In the genomic region with DNA sequence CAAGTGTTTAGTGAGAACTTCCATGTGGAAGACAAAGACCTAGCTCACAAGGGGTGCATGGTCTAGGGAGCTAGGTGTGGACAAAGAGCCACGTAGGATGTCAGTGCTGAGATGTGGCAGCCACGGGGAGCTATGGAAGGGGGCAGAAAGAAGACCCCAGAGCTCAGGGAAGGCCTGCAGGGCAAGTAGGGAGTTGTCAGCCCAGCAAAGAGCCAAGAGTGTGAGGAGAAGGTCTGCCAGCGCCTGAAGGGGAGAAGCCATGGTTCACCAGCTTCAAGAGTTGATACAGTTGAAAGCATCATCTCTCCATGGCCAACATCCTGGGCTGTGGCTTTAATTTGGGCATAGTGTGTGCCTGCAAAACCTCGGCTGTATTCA, we compare ENCODE assay signal across 16 cellular contexts.
DNase-seq lines count a peak whose midpoint lies in the region; ATAC-seq and TF ChIP-seq lines count a peak whose summit lies in the region.
"Had no signal": no experiment of that assay in that cellular context is flagged by ENCODE, and none has a peak within 500 bp of the region (broad histone marks: within the 10 kb centered on the region; RNA-seq: fewer than 3 reads in every experiment).

No MANE protein-coding gene starts in this region.

- H3K9me3 ChIP-seq in DND-41 (ENCODE audit: insufficient read depth, low read length, severe bottlenecking) = no peaks in the 10 kb centered on the region
- H3K9me3 ChIP-seq in endodermal cell (ENCODE audit: control insufficient read depth, low read length) = no peaks in the 10 kb centered on the region
- H3K9me3 ChIP-seq in gastroesophageal sphincter = no peaks in the 10 kb centered on the region
- H3K9me3 ChIP-seq: A549, SJCRH30 had no signal

- peaks cover 49% of the 10 kb centered on the region for H3K4me1 Mint-ChIP-seq in activated naive CD4-positive, alpha-beta T cell treated with anti-CD3 and anti-CD28 coated beads, Interleukin-2, amount 10 ng/mL, durations not matched to agents 7 days and 5 days
- peaks cover 43% of the 10 kb centered on the region for H3K4me1 Mint-ChIP-seq in activated naive CD4-positive, alpha-beta T cell treated with anti-CD3 and anti-CD28 coated beads for 36 hours (ENCODE audit: low read depth)
- H3K4me1 Mint-ChIP-seq in endodermal cell = peaks cover 16% of the 10 kb centered on the region
- H3K4me1 Mint-ChIP-seq in activated CD8-positive, alpha-beta memory T cell treated with anti-CD3 and anti-CD28 coated beads, Interleukin-2, amount 10 ng/mL, durations not matched to agents 7 days and 5 days = peaks cover 38% of the 10 kb centered on the region

- no peak overlapping the region for H3K4me3 ChIP-seq in DND-41 (ENCODE audit: low read depth in 1 of 2, low read length in 2 of 2)
- H3K4me3 ChIP-seq in endodermal cell (ENCODE audit: low read length) = no peak overlapping the region
- H3K4me3 ChIP-seq in gastroesophageal sphincter = no peak overlapping the region
- H3K4me3 ChIP-seq: A549, PC-9, SJCRH30 had no signal

- intact Hi-C loops in activated naive CD4-positive, alpha-beta T cell treated with anti-CD3 and anti-CD28 coated beads for 36 hours (cut with micrococcal nuclease) = no loop called here

- no peaks in the 10 kb centered on the region for H3K9me3 Mint-ChIP-seq in activated naive CD4-positive, alpha-beta T cell treated with anti-CD3 and anti-CD28 coated beads, Interleukin-2, amount 10 ng/mL, durations not matched to agents 7 days and 5 days
- no peaks in the 10 kb centered on the region for H3K9me3 Mint-ChIP-seq in activated naive CD4-positive, alpha-beta T cell treated with anti-CD3 and anti-CD28 coated beads for 36 hours
- no peaks in the 10 kb centered on the region for H3K9me3 Mint-ChIP-seq in endodermal cell
- no peaks in the 10 kb centered on the region for H3K9me3 Mint-ChIP-seq in activated CD8-positive, alpha-beta memory T cell treated with anti-CD3 and anti-CD28 coated beads, Interleukin-2, amount 10 ng/mL, durations not matched to agents 7 days and 5 days (ENCODE audit: low read depth)

- no peak for TF ChIP-seq POLR2A in gastroesophageal sphincter (IDR thresholded peaks at IDR 0.05)

- ATAC-seq in DND-41 (ENCODE audit: insufficient read depth, low read depth) (no peak), gastroesophageal sphincter (no peak)
- ATAC-seq in activated CD8-positive, alpha-beta memory T cell treated with anti-CD3 and anti-CD28 coated beads, Interleukin-2, amount 10 ng/mL, durations not matched to agents 7 days and 5 days = no peak
- ATAC-seq: A549 had no signal

- peaks cover 35% of the 10 kb centered on the region for H3K27me3 Mint-ChIP-seq in activated naive CD4-positive, alpha-beta T cell treated with anti-CD3 and anti-CD28 coated beads, Interleukin-2, amount 10 ng/mL, durations not matched to agents 7 days and 5 days
- H3K27me3 Mint-ChIP-seq in activated naive CD4-positive, alpha-beta T cell treated with anti-CD3 and anti-CD28 coated beads for 36 hours (ENCODE audit: low read depth) = peaks cover 1% of the 10 kb centered on the region
- peaks cover 15% of the 10 kb centered on the region for H3K27me3 Mint-ChIP-seq in endodermal cell (ENCODE audit: insufficient read depth)
- peaks cover 18% of the 10 kb centered on the region for H3K27me3 Mint-ChIP-seq in activated CD8-positive, alpha-beta memory T cell treated with anti-CD3 and anti-CD28 coated beads, Interleukin-2, amount 10 ng/mL, durations not matched to agents 7 days and 5 days

- H3K27me3 ChIP-seq in DND-41 (ENCODE audit: insufficient read depth, low read length, poor library complexity) (no peaks in the 10 kb centered on the region), endodermal cell (ENCODE audit: control insufficient read depth, insufficient read depth, low read length, poor library complexity, severe bottlenecking) (no peaks in the 10 kb centered on the region), gastroesophageal sphincter (peaks cover 53% of the 10 kb centered on the region)
- H3K27me3 ChIP-seq: SJCRH30 had no signal

- H2AFZ ChIP-seq in DND-41 (ENCODE audit: low read depth, low read length) = no peak overlapping the region
- H2AFZ ChIP-seq: PC-9 had no signal

- H3K79me2 ChIP-seq in DND-41 (ENCODE audit: insufficient read depth, low read length) = peaks cover 40% of the 10 kb centered on the region

- H3K36me3 ChIP-seq in DND-41 (ENCODE audit: insufficient read depth, low read length) (peaks cover 5% of the 10 kb centered on the region; the same call in 1 of the 2 replicates), endodermal cell (ENCODE audit: control insufficient read depth, insufficient read depth, low read length) (no peaks in the 10 kb centered on the region), gastroesophageal sphincter (no peaks in the 10 kb centered on the region)
- H3K36me3 ChIP-seq: SJCRH30 had no signal

- no peak for TF ChIP-seq EP300 in gastroesophageal sphincter (IDR thresholded peaks at IDR 0.05)

- H3K36me3 Mint-ChIP-seq in activated naive CD4-positive, alpha-beta T cell treated with anti-CD3 and anti-CD28 coated beads, Interleukin-2, amount 10 ng/mL, durations not matched to agents 7 days and 5 days = peaks cover 3% of the 10 kb centered on the region
- no peaks in the 10 kb centered on the region for H3K36me3 Mint-ChIP-seq in activated naive CD4-positive, alpha-beta T cell treated with anti-CD3 and anti-CD28 coated beads for 36 hours (ENCODE audit: low read depth)
- no peaks in the 10 kb centered on the region for H3K36me3 Mint-ChIP-seq in endodermal cell (ENCODE audit: low read depth)
- no peaks in the 10 kb centered on the region for H3K36me3 Mint-ChIP-seq in activated CD8-positive, alpha-beta memory T cell treated with anti-CD3 and anti-CD28 coated beads, Interleukin-2, amount 10 ng/mL, durations not matched to agents 7 days and 5 days

- peak overlapping the region; percentile 1 for H3K4me3 Mint-ChIP-seq in activated naive CD4-positive, alpha-beta T cell treated with anti-CD3 and anti-CD28 coated beads, Interleukin-2, amount 10 ng/mL, durations not matched to agents 7 days and 5 days
- no peak overlapping the region for H3K4me3 Mint-ChIP-seq in activated naive CD4-positive, alpha-beta T cell treated with anti-CD3 and anti-CD28 coated beads for 36 hours
- H3K4me3 Mint-ChIP-seq in endodermal cell = no peak overlapping the region
- no peak overlapping the region for H3K4me3 Mint-ChIP-seq in activated CD8-positive, alpha-beta memory T cell treated with anti-CD3 and anti-CD28 coated beads, Interleukin-2, amount 10 ng/mL, durations not matched to agents 7 days and 5 days
- H3K4me3 Mint-ChIP-seq: HFFc6 had no signal

- TF ChIP-seq CTCF in DND-41 (IDR thresholded peaks at IDR 0.05; ENCODE audit: borderline replicate concordance, extremely low read depth, low read length, poor library complexity, severe bottlenecking) (no peak), endodermal cell (conservative IDR thresholded peaks at IDR 0.05) (no peak), gastroesophageal sphincter (IDR thresholded peaks at IDR 0.05) (no peak)

- CTCF ChIA-PET in activated naive CD4-positive, alpha-beta T cell treated with anti-CD3 and anti-CD28 coated beads, Interleukin-2, amount 10 ng/mL, durations not matched to agents 7 days and 5 days (lab: Charles Lee) = no interaction called here
- CTCF ChIA-PET in activated naive CD4-positive, alpha-beta T cell treated with anti-CD3 and anti-CD28 coated beads for 36 hours (lab: Charles Lee) = no interaction called here
- CTCF ChIA-PET in activated CD8-positive, alpha-beta memory T cell treated with anti-CD3 and anti-CD28 coated beads, Interleukin-2, amount 10 ng/mL, durations not matched to agents 7 days and 5 days (lab: Charles Lee) = no interaction called here

- H4K20me1 ChIP-seq in DND-41 (ENCODE audit: insufficient read depth, low read length) = 0 out of 2 replicates have a peak, but pooled peaks cover 3% of the 10 kb centered on the region

- H3K27ac ChIP-seq in DND-41 (ENCODE audit: low read length) (peak overlapping the region; percentile 4; the same call in 1 of the 2 replicates), endodermal cell (ENCODE audit: low read depth, low read length) (no peak overlapping the region), gastroesophageal sphincter (no peak overlapping the region)
- H3K27ac ChIP-seq: A549, PC-9, RWPE1, SJCRH30 had no signal

- H3K27ac Mint-ChIP-seq in activated naive CD4-positive, alpha-beta T cell treated with anti-CD3 and anti-CD28 coated beads, Interleukin-2, amount 10 ng/mL, durations not matched to agents 7 days and 5 days = no peak overlapping the region
- H3K27ac Mint-ChIP-seq in activated naive CD4-positive, alpha-beta T cell treated with anti-CD3 and anti-CD28 coated beads for 36 hours = no peak overlapping the region
- no peak overlapping the region for H3K27ac Mint-ChIP-seq in endodermal cell
- no peak overlapping the region for H3K27ac Mint-ChIP-seq in activated CD8-positive, alpha-beta memory T cell treated with anti-CD3 and anti-CD28 coated beads, Interleukin-2, amount 10 ng/mL, durations not matched to agents 7 days and 5 days
- H3K27ac Mint-ChIP-seq: HFFc6 had no signal

- H3K9ac ChIP-seq in DND-41 (ENCODE audit: low read depth, low read length) (no peak overlapping the region), endodermal cell (ENCODE audit: extremely low read depth, low read length, poor library complexity, severe bottlenecking) (no peak overlapping the region)

- no peak overlapping the region for H3K4me2 ChIP-seq in DND-41 (ENCODE audit: insufficient read depth, low read length)
- H3K4me2 ChIP-seq: PC-9 had no signal

- H3K4me1 ChIP-seq in DND-41 (ENCODE audit: insufficient read depth, low read length) (peaks cover 44% of the 10 kb centered on the region), endodermal cell (ENCODE audit: control insufficient read depth, insufficient read depth, low read length) (no peaks in the 10 kb centered on the region), gastroesophageal sphincter (peaks cover 0 to 16% (median 0%) of the 10 kb centered on the region in 3 donors)
- H3K4me1 ChIP-seq: A549 had no signal

- WGBS in endodermal cell (ENCODE audit: insufficient coverage in 1 of 2, insufficient read length in 1 of 2), 2 experiments = 92 to 96% methylated on average over 4 of the region's 4 CpGs
- 59 to 67% methylated on average over 4 of the region's 4 CpGs for WGBS in gastroesophageal sphincter (ENCODE audit: low coverage in 1 of 2), 2 donors

- DNase-seq in activated naive CD4-positive, alpha-beta T cell treated with anti-CD3 and anti-CD28 coated beads, Interleukin-2, amount 10 ng/mL, durations not matched to agents 7 days and 5 days = no peak
- DNase-seq in activated naive CD4-positive, alpha-beta T cell treated with anti-CD3 and anti-CD28 coated beads for 36 hours = no peak
- DNase-seq in DND-41 = no peak
- DNase-seq in endodermal cell = peak; percentile 24
- no peak for DNase-seq in activated CD8-positive, alpha-beta memory T cell treated with anti-CD3 and anti-CD28 coated beads, Interleukin-2, amount 10 ng/mL, durations not matched to agents 7 days and 5 days
- DNase-seq in iPS-NIHi7 (ENCODE audit: extremely low spot score) = no peak
- DNase-seq: DMS79 treated with DMSO at 0.1 percent for 48 hours, HFFc6, NCI-H187 treated with DMSO at 0.1 percent for 48 hours, NCI-H345, NCI-H526 treated with DMSO at 0.1 percent for 48 hours, PC-9 had no signal
